ENCODE assay signal across 16 cellular contexts in genomic region chr14:73365727-73366126, GRCh38.
"Had no signal": no experiment of that assay in that cellular context is flagged by ENCODE, and none has a peak within 500 bp of the region (broad histone marks: within the 10 kb centered on the region; RNA-seq: fewer than 3 reads in every experiment).

No MANE protein-coding gene starts in this region.

- H3K27ac ChIP-seq: epithelial cell of prostate, hepatocyte, suprapubic skin, transverse colon, vagina had no signal

- H3K36me3 ChIP-seq: suprapubic skin, transverse colon, vagina had no signal

- H3K4me3 ChIP-seq: hepatocyte, suprapubic skin, transverse colon, vagina had no signal

- H2AFZ ChIP-seq: hepatocyte had no signal

- H3K27me3 ChIP-seq: hepatocyte, suprapubic skin, transverse colon, vagina had no signal

- H3K4me1 ChIP-seq: vagina had no signal

- H3K9ac ChIP-seq: SK-N-SH had no signal

- H3K9me3 ChIP-seq: SK-N-SH, suprapubic skin, transverse colon, vagina had no signal

- DNase-seq: activated CD4-positive, alpha-beta T cell treated with anti-CD3 and anti-CD28 coated beads, Interleukin-2, amount 50 U/mL, for 48 hours; activated naive CD4-positive, alpha-beta T cell; activated naive CD8-positive, alpha-beta T cell treated with anti-CD3 and anti-CD28 coated beads, Interleukin-2, amount 10 ng/mL, durations not matched to agents 7 days and 5 days; activated T-cell treated with anti-CD3 and anti-CD28 coated beads for 4 hours; effector memory CD8-positive, alpha-beta T cell; foreskin fibroblast; midbrain; nucleus accumbens; posterior cingulate gyrus; SK-N-SH; stimulated activated CD4-positive, alpha-beta T cell treated with anti-CD3 and anti-CD28 coated beads, Interleukin-2, amount 100 ng/mL, for 24 hours; transverse colon had no signal

- H3K4me2 ChIP-seq: hepatocyte, SK-N-SH had no signal

- ATAC-seq: effector memory CD8-positive, alpha-beta T cell had no signal
